16 cellular contexts compared by ENCODE assay signal in the genomic region with DNA sequence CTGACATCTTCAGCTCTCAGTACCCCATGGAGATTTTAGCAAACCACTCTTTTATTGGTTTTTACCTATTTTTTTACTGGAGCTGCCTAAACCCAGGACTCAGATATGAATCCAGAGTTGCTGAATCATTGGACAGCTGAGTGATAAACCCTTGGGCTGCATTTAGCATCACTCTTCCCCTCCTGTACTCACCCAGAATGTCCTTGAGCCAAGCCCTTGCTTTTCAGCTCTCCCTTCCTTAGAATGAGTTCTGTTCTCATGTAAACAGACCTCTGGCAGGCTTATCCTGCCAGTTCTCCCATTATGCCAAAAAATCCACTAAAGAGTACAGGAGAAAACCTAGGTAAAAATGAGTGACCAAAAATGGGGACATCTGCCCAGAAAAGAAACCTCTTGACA.
"Had no signal": no experiment of that assay in that cellular context is flagged by ENCODE, and none has a peak within 500 bp of the region (broad histone marks: within the 10 kb centered on the region; RNA-seq: fewer than 3 reads in every experiment).

No MANE protein-coding gene starts in this region.

- H3K9me3 ChIP-seq: ascending aorta, breast epithelium, ovary, transverse colon had no signal

- H3K4me3 ChIP-seq: ascending aorta, breast epithelium, ovary, transverse colon had no signal

- H3K36me3 ChIP-seq: ascending aorta, breast epithelium, ovary, transverse colon had no signal

- H3K27ac ChIP-seq: ascending aorta, epithelial cell of prostate, ovary, transverse colon had no signal

- ATAC-seq: activated T-helper 17 cell treated with anti-CD3 and anti-CD28 coated beads, Interleukin-2, amount 50 U/mL, for 72 hours; effector memory CD8-positive, alpha-beta T cell; stimulated activated naive B cell treated with anti-CD40 and anti-IgM and Interleukin-4, amounts not matched to agents 10 μg/mL and 1 μg/mL and 100 μg/mL, for 72 hours; T-cell had no signal

- DNase-seq: activated CD4-positive, alpha-beta T cell treated with anti-CD3 and anti-CD28 coated beads, Interleukin-2, amount 50 U/mL, for 4 hours; activated CD4-positive, CD25-positive, alpha-beta regulatory T cell treated with anti-CD3 and anti-CD28 coated beads, Interleukin-2, amount 50 U/mL, for 72 hours; activated naive CD4-positive, alpha-beta T cell treated with Interleukin-2 at 50 U/mL for 16 hours; dermis blood vessel endothelial cell; effector memory CD8-positive, alpha-beta T cell; hippocampal formation; ovary; stimulated activated CD4-positive, alpha-beta T cell treated with anti-CD3 and anti-CD28 coated beads, Interleukin-2, amount 100 ng/mL, for 48 hours; stimulated activated naive B cell treated with anti-CD40 and anti-IgM and Interleukin-4, amounts not matched to agents 10 μg/mL and 1 μg/mL and 100 μg/mL, for 72 hours; T-cell; T-helper 9 cell; transverse colon had no signal

- H3K27me3 ChIP-seq: ascending aorta, breast epithelium, ovary, transverse colon had no signal

- H3K4me1 ChIP-seq: ascending aorta, breast epithelium, transverse colon had no signal
